Comparison of ENCODE assay signal across 15 cellular contexts in the genomic region with DNA sequence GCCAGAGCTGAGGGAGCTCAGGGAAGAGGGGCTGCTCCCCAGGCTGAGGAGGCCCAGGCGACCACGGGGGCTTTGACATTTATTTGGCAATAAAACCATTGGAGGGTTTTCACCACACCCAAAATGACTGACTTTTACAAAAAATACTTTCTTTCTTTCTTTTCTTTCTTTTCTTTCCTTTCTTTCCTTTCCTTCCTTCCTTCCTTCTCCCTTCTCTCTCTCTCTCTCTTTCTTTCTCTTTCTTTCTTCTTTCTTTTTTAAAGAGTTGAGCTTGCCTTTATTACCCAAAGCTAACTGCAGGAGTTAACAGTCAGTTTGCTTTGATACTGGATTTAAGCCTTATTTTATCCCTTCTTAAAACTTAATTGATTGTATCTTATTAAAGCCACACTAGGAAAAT. TPM values are rescaled to one million over a fixed set of nuclear protein-coding genes. Genes with fewer than 3 reads are reported as not detected.
A peak's percentile ranks its signal among the peaks of the same experiment; 100 is the strongest.
DNase-seq lines count a peak whose midpoint lies in the region; ATAC-seq and TF ChIP-seq lines count a peak whose summit lies in the region.
"Had no signal": no experiment of that assay in that cellular context is flagged by ENCODE, and none has a peak within 500 bp of the region (broad histone marks: within the 10 kb centered on the region; RNA-seq: fewer than 3 reads in every experiment).

No MANE protein-coding gene starts in this region.

- ATAC-seq in activated naive CD8-positive, alpha-beta T cell treated with anti-CD3 and anti-CD28 coated beads, Interleukin-2, amount 50 U/mL, for 24 hours = no peak
- ATAC-seq in T-helper 17 cell = no peak
- ATAC-seq: right cardiac atrium had no signal

- H3K27me3 Mint-ChIP-seq in activated naive CD8-positive, alpha-beta T cell = no peaks in the 10 kb centered on the region
- peaks cover 1% of the 10 kb centered on the region for H3K27me3 Mint-ChIP-seq in activated naive CD8-positive, alpha-beta T cell treated with anti-CD3 and anti-CD28 coated beads, Interleukin-2, amount 50 U/mL, for 24 hours
- no peaks in the 10 kb centered on the region for H3K27me3 Mint-ChIP-seq in T-helper 17 cell
- H3K27me3 Mint-ChIP-seq: activated CD4-positive, alpha-beta memory T cell treated with anti-CD3 and anti-CD28 coated beads, Interleukin-2, amount 10 ng/mL, durations not matched to agents 7 days and 5 days had no signal

- H3K4me2 ChIP-seq in hepatocyte = peak overlapping the region; percentile 6

- H3K27me3 ChIP-seq in hepatocyte = no peaks in the 10 kb centered on the region
- H3K27me3 ChIP-seq: tibial nerve had no signal

- H3K4me1 ChIP-seq in hepatocyte (ENCODE audit: insufficient read depth) = peaks cover 14% of the 10 kb centered on the region

- no peak for DNase-seq in activated naive CD8-positive, alpha-beta T cell treated with anti-CD3 and anti-CD28 coated beads, Interleukin-2, amount 50 U/mL, for 24 hours
- no peak for DNase-seq in T-helper 17 cell
- no peak for DNase-seq in hepatocyte (ENCODE audit: low spot score)
- no peak for DNase-seq in NCI-H1105 (lab: John Stamatoyannopoulos, UW)
- no peak for DNase-seq in foreskin melanocyte
- DNase-seq in Kasumi-1 (lab: John Stamatoyannopoulos, UW) = no peak
- DNase-seq in activated naive CD4-positive, alpha-beta T cell (lab: John Stamatoyannopoulos, UW) = no peak
- DNase-seq: activated CD4-positive, alpha-beta memory T cell treated with anti-CD3 and anti-CD28 coated beads, Interleukin-2, amount 10 ng/mL, durations not matched to agents 7 days and 5 days; NCI-H2081; NCI-H510A treated with DMSO at 0.1 percent for 48 hours; OCI-M1; right cardiac atrium; stimulated activated CD4-positive, alpha-beta T cell treated with anti-CD3 and anti-CD28 coated beads, Interleukin-2, amount 100 ng/mL, for 48 hours had no signal

- no peaks in the 10 kb centered on the region for H3K9me3 Mint-ChIP-seq in activated naive CD8-positive, alpha-beta T cell (ENCODE audit: low read depth)
- peaks cover 9% of the 10 kb centered on the region for H3K9me3 Mint-ChIP-seq in activated naive CD8-positive, alpha-beta T cell treated with anti-CD3 and anti-CD28 coated beads, Interleukin-2, amount 50 U/mL, for 24 hours

- H3K4me3 ChIP-seq in hepatocyte = no peak overlapping the region
- H3K4me3 ChIP-seq: tibial nerve had no signal

- peaks cover 99% of the 10 kb centered on the region for H3K79me2 ChIP-seq in hepatocyte

- peaks cover 17% of the 10 kb centered on the region for H3K36me3 Mint-ChIP-seq in activated naive CD8-positive, alpha-beta T cell
- H3K36me3 Mint-ChIP-seq in activated naive CD8-positive, alpha-beta T cell treated with anti-CD3 and anti-CD28 coated beads, Interleukin-2, amount 50 U/mL, for 24 hours (ENCODE audit: low read depth) = peaks cover 41% of the 10 kb centered on the region
- peaks cover 4% of the 10 kb centered on the region for H3K36me3 Mint-ChIP-seq in T-helper 17 cell (ENCODE audit: low read depth)

- 42% methylated on average over 2 of the region's 2 CpGs for WGBS in hepatocyte (ENCODE audit: low lambda C conversion rate, missing lambda C conversion rate)

- no peaks in the 10 kb centered on the region for H3K36me3 ChIP-seq in hepatocyte (replicated peaks; ENCODE audit: insufficient read depth, low read depth)
- H3K36me3 ChIP-seq: tibial nerve had no signal

- H3K9me3 ChIP-seq in T-helper 17 cell (ENCODE audit: control insufficient read depth, low read length, poor library complexity, severe bottlenecking) (no peaks in the 10 kb centered on the region), hepatocyte (ENCODE audit: low read depth) (no peaks in the 10 kb centered on the region)
- H3K9me3 ChIP-seq: tibial nerve had no signal

- peaks cover 38% of the 10 kb centered on the region for H4K20me1 ChIP-seq in hepatocyte (ENCODE audit: insufficient read depth, poor library complexity, severe bottlenecking)

- peaks cover 81% of the 10 kb centered on the region for H3K4me1 Mint-ChIP-seq in activated naive CD8-positive, alpha-beta T cell (ENCODE audit: low read depth)
- H3K4me1 Mint-ChIP-seq in activated naive CD8-positive, alpha-beta T cell treated with anti-CD3 and anti-CD28 coated beads, Interleukin-2, amount 50 U/mL, for 24 hours = peaks cover 88% of the 10 kb centered on the region
- peaks cover 45% of the 10 kb centered on the region for H3K4me1 Mint-ChIP-seq in T-helper 17 cell

- TF ChIP-seq CTCF in hepatocyte (IDR thresholded peaks at IDR 0.05; ENCODE audit: poor library complexity) = no peak

- H3K27ac Mint-ChIP-seq in activated naive CD8-positive, alpha-beta T cell = no peak overlapping the region
- H3K27ac Mint-ChIP-seq in activated naive CD8-positive, alpha-beta T cell treated with anti-CD3 and anti-CD28 coated beads, Interleukin-2, amount 50 U/mL, for 24 hours = no peak overlapping the region
- peak overlapping the region; percentile 77 for H3K27ac Mint-ChIP-seq in T-helper 17 cell
- H3K27ac Mint-ChIP-seq: activated CD4-positive, alpha-beta memory T cell treated with anti-CD3 and anti-CD28 coated beads, Interleukin-2, amount 10 ng/mL, durations not matched to agents 7 days and 5 days had no signal

- H3K9me2 ChIP-seq in hepatocyte (replicated peaks; ENCODE audit: insufficient read depth) = no peaks in the 10 kb centered on the region

- H2AFZ ChIP-seq in hepatocyte = no peak overlapping the region

- H3K27ac ChIP-seq in hepatocyte = no peak overlapping the region
- H3K27ac ChIP-seq: tibial nerve had no signal

- H3K4me3 Mint-ChIP-seq in activated naive CD8-positive, alpha-beta T cell = peak overlapping the region; percentile 55
- no peak overlapping the region for H3K4me3 Mint-ChIP-seq in activated naive CD8-positive, alpha-beta T cell treated with anti-CD3 and anti-CD28 coated beads, Interleukin-2, amount 50 U/mL, for 24 hours
- no peak overlapping the region for H3K4me3 Mint-ChIP-seq in T-helper 17 cell
- H3K4me3 Mint-ChIP-seq: activated CD4-positive, alpha-beta memory T cell treated with anti-CD3 and anti-CD28 coated beads, Interleukin-2, amount 10 ng/mL, durations not matched to agents 7 days and 5 days had no signal

RNA-seq across cellular contexts. Expression of gene SNX9, which starts 17.2 kb away (rescaled TPM):
- 10 to 100 TPM; 21.2 to 38.9 TPM for total RNA-seq in T-helper 17 cell
- total RNA-seq in hepatocyte = 32.8 and 34.7 TPM in 2 replicates
- 28.7 and 34.1 TPM in 2 replicates for polyA plus RNA-seq in hepatocyte
